ENCODE assay signal across 10 cellular contexts in the genomic region with DNA sequence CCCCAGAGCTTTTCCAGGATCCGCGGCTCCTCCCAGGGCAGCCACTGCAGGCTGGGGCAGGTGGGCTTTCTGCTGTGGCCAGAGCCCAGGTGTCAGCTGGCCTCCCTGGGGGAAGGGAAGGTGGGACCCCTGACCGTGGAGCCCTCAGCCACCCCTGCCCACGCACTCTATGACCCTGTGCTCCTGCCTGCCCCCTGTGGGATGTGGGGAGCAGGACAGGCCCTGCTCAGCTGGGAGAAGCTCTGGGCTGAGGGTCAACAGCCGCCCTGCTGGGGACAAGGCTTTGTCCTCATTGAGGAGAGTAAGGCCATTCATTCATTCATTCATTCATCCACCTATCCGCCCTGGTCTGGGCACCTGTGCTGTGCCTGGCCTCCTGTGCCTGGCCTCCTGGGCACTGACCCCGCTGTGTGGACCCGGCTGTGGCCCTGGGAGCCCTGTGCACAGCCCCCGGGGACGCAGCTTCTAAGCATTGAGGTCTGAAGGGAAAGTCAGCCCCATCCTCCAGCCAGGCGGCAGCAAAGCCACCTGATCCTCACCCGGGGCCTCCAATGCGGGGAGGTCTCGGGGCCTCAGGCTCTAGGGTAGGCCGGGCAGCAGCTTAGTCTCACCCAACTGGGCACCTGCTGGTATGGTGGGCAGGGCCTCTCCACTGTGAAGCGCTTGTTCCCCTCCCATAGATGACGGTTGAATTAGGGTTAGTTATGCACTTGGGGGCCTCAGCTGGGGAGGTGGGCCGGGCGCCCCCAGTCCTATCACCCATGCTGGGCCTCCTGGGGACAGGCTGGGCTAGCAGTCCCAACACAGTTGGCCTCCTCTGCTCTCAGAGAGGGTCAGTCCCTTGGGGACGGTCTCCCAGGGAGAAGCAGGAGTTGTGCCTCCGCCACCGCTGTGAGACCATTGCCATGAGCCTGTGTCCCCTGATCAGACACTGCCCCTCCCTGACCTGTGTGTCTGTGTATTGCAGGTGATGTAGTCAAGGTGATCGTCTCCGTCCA. TPM values are rescaled to one million over a fixed set of nuclear protein-coding genes. Genes with fewer than 3 reads are reported as not detected.
DNase-seq lines count a peak whose midpoint lies in the region; ATAC-seq and TF ChIP-seq lines count a peak whose summit lies in the region.
"Had no signal": no experiment of that assay in that cellular context is flagged by ENCODE, and none has a peak within 500 bp of the region (broad histone marks: within the 10 kb centered on the region; RNA-seq: fewer than 3 reads in every experiment).

No MANE protein-coding gene starts in this region.

- no peak overlapping the region for H3K4me3 Mint-ChIP-seq in CD4-positive, alpha-beta memory T cell
- peak overlapping the region in 1 of 10 donors; percentile 18 for H3K4me3 Mint-ChIP-seq in naive thymus-derived CD4-positive, alpha-beta T cell

- peak; percentile 60 for ATAC-seq in naive thymus-derived CD4-positive, alpha-beta T cell
- ATAC-seq in HG03039 (IDR thresholded peaks at IDR 0.05; ENCODE audit: unreplicated experiment) (no peak), HG02759 (IDR thresholded peaks at IDR 0.05; ENCODE audit: unreplicated experiment) (no peak), GM21515 (IDR thresholded peaks at IDR 0.05; ENCODE audit: unreplicated experiment) (no peak)
- ATAC-seq: psoas muscle had no signal

- peak overlapping the region in 2 of 7 donors; percentile 35 to 40 for H3K27ac Mint-ChIP-seq in CD4-positive, alpha-beta memory T cell
- H3K27ac Mint-ChIP-seq in naive thymus-derived CD4-positive, alpha-beta T cell: peak overlapping the region in 3 of 9 donors; percentile 9 to 84 (median 51)

- peaks cover 0 to 23% (median 10%) of the 10 kb centered on the region in 4 donors for H3K4me1 Mint-ChIP-seq in CD4-positive, alpha-beta memory T cell
- H3K4me1 Mint-ChIP-seq in naive thymus-derived CD4-positive, alpha-beta T cell: peaks cover 6 to 26% (median 19%) of the 10 kb centered on the region in 7 donors

- peaks cover 33% of the 10 kb centered on the region for H3K36me3 ChIP-seq in CD4-positive, alpha-beta memory T cell (ENCODE audit: insufficient read depth, low read length)
- H3K36me3 ChIP-seq in H7 (replicated peaks; ENCODE audit: control insufficient read depth, insufficient read depth, low read length): no peaks in the 10 kb centered on the region
- peaks cover 0 to 65% (median 0%) of the 10 kb centered on the region in 3 experiments for H3K36me3 ChIP-seq in naive thymus-derived CD4-positive, alpha-beta T cell (ENCODE audit: control insufficient read depth in 2 of 3, insufficient read depth in 3 of 3, low read length in 3 of 3)

- DNase-seq in CD4-positive, alpha-beta memory T cell: no peak
- DNase-seq in H7: peak; percentile 87
- DNase-seq in astrocyte of the cerebellum (ENCODE audit: low read depth): no peak
- no peak for DNase-seq in naive thymus-derived CD4-positive, alpha-beta T cell
- DNase-seq in stimulated activated CD4-positive, alpha-beta T cell treated with anti-CD3 and anti-CD28 coated beads, Interleukin-4, amount 100 ng/mL, for 1 hour: no peak
- DNase-seq: psoas muscle had no signal

- H3K36me3 Mint-ChIP-seq in CD4-positive, alpha-beta memory T cell: peaks cover 4 to 28% of the 10 kb centered on the region in 2 donors
- peaks cover 0 to 13% (median 3%) of the 10 kb centered on the region in 5 donors for H3K36me3 Mint-ChIP-seq in naive thymus-derived CD4-positive, alpha-beta T cell

- no peaks in the 10 kb centered on the region for H3K27me3 Mint-ChIP-seq in CD4-positive, alpha-beta memory T cell
- no peaks in the 10 kb centered on the region for H3K27me3 Mint-ChIP-seq in naive thymus-derived CD4-positive, alpha-beta T cell

- peak overlapping the region; percentile 15 for H3K27ac ChIP-seq in CD4-positive, alpha-beta memory T cell (ENCODE audit: low read depth, low read length)
- H3K27ac ChIP-seq in naive thymus-derived CD4-positive, alpha-beta T cell (ENCODE audit: low read depth, low read length): peak overlapping the region; percentile 40
- H3K27ac ChIP-seq: psoas muscle had no signal

- peak; percentile 22 for TF ChIP-seq CTCF in astrocyte of the cerebellum (IDR thresholded peaks at IDR 0.05; ENCODE audit: low read depth, low read length, missing control alignments)

- H3K27me3 ChIP-seq in CD4-positive, alpha-beta memory T cell (ENCODE audit: insufficient read depth, low read length): no peaks in the 10 kb centered on the region
- no peaks in the 10 kb centered on the region for H3K27me3 ChIP-seq in H7 (ENCODE audit: control insufficient read depth, insufficient read depth, low read length)
- no peaks in the 10 kb centered on the region for H3K27me3 ChIP-seq in naive thymus-derived CD4-positive, alpha-beta T cell (ENCODE audit: control insufficient read depth in 2 of 2, insufficient read depth in 2 of 2, low read length in 2 of 2)

- H3K9me3 Mint-ChIP-seq in CD4-positive, alpha-beta memory T cell: no peaks in the 10 kb centered on the region
- H3K9me3 Mint-ChIP-seq in naive thymus-derived CD4-positive, alpha-beta T cell: no peaks in the 10 kb centered on the region

- no peaks in the 10 kb centered on the region for H3K9me3 ChIP-seq in CD4-positive, alpha-beta memory T cell (ENCODE audit: control insufficient read depth in 1 of 2, low read length in 2 of 2)
- H3K9me3 ChIP-seq in naive thymus-derived CD4-positive, alpha-beta T cell (ENCODE audit: control insufficient read depth in 2 of 3, low read length in 3 of 3): no peaks in the 10 kb centered on the region
- H3K9me3 ChIP-seq: psoas muscle had no signal

- CTCF ChIA-PET in CD4-positive, alpha-beta memory T cell (lab: Charles Lee; ENCODE audit: partially characterized antibody): interaction anchor here (1.0 to 3.1 kb wide), 11 partner anchors 9 to 147 kb away, joined by 3 to 24 read pairs (median 5); a partner anchor contains a TSS
- CTCF ChIA-PET in naive thymus-derived CD4-positive, alpha-beta T cell (lab: Charles Lee): interaction anchor here (0.8 to 1.2 kb wide), 3 partner anchors 16 to 23 kb away, joined by 3 to 4 read pairs (median 4); no protein-coding TSS in a partner anchor

- intact Hi-C loops in CD4-positive, alpha-beta memory T cell (cut with micrococcal nuclease): no loop called here
- intact Hi-C loops in naive thymus-derived CD4-positive, alpha-beta T cell (cut with micrococcal nuclease): no loop called here

- in situ Hi-C loops in astrocyte of the cerebellum (cut with HindIII; ENCODE audit: low sequenced_read_pairs): loop anchor here (10.0 kb wide), 2 partner anchors 137 to 863 kb away; no protein-coding TSS in a partner anchor

- POLR2A ChIA-PET in CD4-positive, alpha-beta memory T cell (lab: Charles Lee; ENCODE audit: partially characterized antibody): interaction anchor here (0.9 to 11.5 kb wide), 9 partner anchors 10 to 149 kb away, joined by 3 to 145 read pairs (median 8); a partner anchor contains a TSS
- POLR2A ChIA-PET in naive thymus-derived CD4-positive, alpha-beta T cell (lab: Charles Lee): interaction anchor here (1.4 to 9.5 kb wide), 6 partner anchors 9 to 85 kb away, joined by 3 to 253 read pairs (median 9); a partner anchor contains a TSS

- H3K4me1 ChIP-seq in CD4-positive, alpha-beta memory T cell (ENCODE audit: insufficient read depth, low read length): peaks cover 21% of the 10 kb centered on the region
- H3K4me1 ChIP-seq in naive thymus-derived CD4-positive, alpha-beta T cell (ENCODE audit: control insufficient read depth in 2 of 2, insufficient read depth in 2 of 2, low read length in 2 of 2): peaks cover 11 to 17% of the 10 kb centered on the region in 2 donors
- H3K4me1 ChIP-seq: psoas muscle had no signal

- no peak overlapping the region for H3K4me3 ChIP-seq in CD4-positive, alpha-beta memory T cell (ENCODE audit: low read length in 2 of 2)
- H3K4me3 ChIP-seq in H7 (ENCODE audit: insufficient read depth, low read depth, low read length): no peak overlapping the region
- H3K4me3 ChIP-seq in astrocyte of the cerebellum (ENCODE audit: low read depth, low read length): no peak overlapping the region
- H3K4me3 ChIP-seq in naive thymus-derived CD4-positive, alpha-beta T cell (ENCODE audit: low read length): no peak overlapping the region
- H3K4me3 ChIP-seq: psoas muscle had no signal

RNA-seq across cellular contexts. Expression of a gene that starts 6.0 kb away (rescaled TPM):
- 100 to 1,000 TPM; 170 to 173 TPM for total RNA-seq in CD4-positive, alpha-beta memory T cell
- 10 to 100 TPM; 59.6 to 66.1 TPM for polyA plus RNA-seq in CD4-positive, alpha-beta memory T cell
- total RNA-seq in H7 (2014; rRNA removed; shearing (Covaris generic)): 0.07 and 0.55 TPM in 2 replicates
- total RNA-seq in naive thymus-derived CD4-positive, alpha-beta T cell: 100 to 1,000 TPM; 182 to 253 (median 204) TPM
- 10 to 100 TPM; 52.5 to 65.1 TPM for polyA plus RNA-seq in naive thymus-derived CD4-positive, alpha-beta T cell

RNA-seq across cellular contexts. Expression of a gene that starts 24.4 kb away (rescaled TPM):
- total RNA-seq in CD4-positive, alpha-beta memory T cell: 10 to 100 TPM; 26.5 to 27.2 TPM
- 10 to 100 TPM; 21.4 to 23.5 TPM for polyA plus RNA-seq in CD4-positive, alpha-beta memory T cell
- total RNA-seq in H7 (2014; rRNA removed; shearing (Covaris generic)): 62.9 and 83.5 TPM in 2 replicates
- total RNA-seq in naive thymus-derived CD4-positive, alpha-beta T cell: 10 to 100 TPM; 12.3 to 37.0 (median 26.7) TPM
- polyA plus RNA-seq in naive thymus-derived CD4-positive, alpha-beta T cell: 10 to 100 TPM; 15.7 to 26.5 TPM

RNA-seq across cellular contexts. Expression of a gene that starts 32.1 kb away (rescaled TPM):
- not detected for total RNA-seq in CD4-positive, alpha-beta memory T cell
- not detected for polyA plus RNA-seq in CD4-positive, alpha-beta memory T cell
- 0.07 and 0.33 TPM in 2 replicates for total RNA-seq in H7 (2014; rRNA removed; shearing (Covaris generic))
- total RNA-seq in naive thymus-derived CD4-positive, alpha-beta T cell: not detected
- not detected for polyA plus RNA-seq in naive thymus-derived CD4-positive, alpha-beta T cell
- total RNA-seq: glomerular endothelial cell had no signal

RNA-seq across cellular contexts. Expression of a gene that starts 35.8 kb away (rescaled TPM):
- 10 to 100 TPM; 88.9 to 93.7 TPM for total RNA-seq in CD4-positive, alpha-beta memory T cell
- polyA plus RNA-seq in CD4-positive, alpha-beta memory T cell: 10 to 100 TPM; 10.6 to 24.4 TPM
- total RNA-seq in H7 (2014; rRNA removed; shearing (Covaris generic)): 62.5 and 79.0 TPM in 2 replicates
- 10 to 100 TPM; 55.8 to 91.2 (median 72.6) TPM for total RNA-seq in naive thymus-derived CD4-positive, alpha-beta T cell
- 10 to 100 TPM; 12.7 to 29.9 TPM for polyA plus RNA-seq in naive thymus-derived CD4-positive, alpha-beta T cell

Comparison
In these comparisons a context has a peak if more than half of its experiments do, and no peak if none do; other contexts are left out.
1. RNA of a gene that starts 6.0 kb away (total RNA-seq): 182 to 253 TPM in naive thymus-derived CD4-positive, alpha-beta T cell and 170 to 173 TPM in CD4-positive, alpha-beta memory T cell; 0.07 to 0.55 TPM in H7; every median in the first group is over 100 times any median in the second.